ENCODE assay signal across 13 cellular contexts in the genomic region with DNA sequence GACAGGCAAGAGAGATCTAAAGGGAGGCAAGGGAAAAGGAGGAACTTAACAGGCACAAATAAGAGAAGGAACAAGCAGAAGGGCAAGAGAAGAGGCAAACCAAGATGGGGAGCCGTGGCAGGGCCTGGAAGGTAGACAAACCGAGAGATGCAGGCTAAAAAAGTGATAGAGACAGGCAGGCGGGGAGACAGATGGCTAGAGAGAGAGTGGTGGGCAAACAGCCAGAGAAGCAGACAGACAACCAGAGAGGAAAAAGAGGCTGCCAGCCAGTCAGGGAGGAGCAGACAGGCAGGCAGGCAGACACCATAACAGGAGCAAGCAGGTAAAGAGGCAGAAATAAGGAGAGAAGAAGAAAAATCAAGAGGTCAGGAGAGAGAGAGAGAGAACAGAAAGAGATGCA. TPM values are rescaled to one million over a fixed set of nuclear protein-coding genes. Genes with fewer than 3 reads are reported as not detected.
DNase-seq lines count a peak whose midpoint lies in the region; ATAC-seq and TF ChIP-seq lines count a peak whose summit lies in the region.
"Had no signal": no experiment of that assay in that cellular context is flagged by ENCODE, and none has a peak within 500 bp of the region (broad histone marks: within the 10 kb centered on the region; RNA-seq: fewer than 3 reads in every experiment).

No MANE protein-coding gene starts in this region.

- TF ChIP-seq CTCF in SK-N-SH (IDR thresholded peaks at IDR 0.05) = no peak

- H3K27me3 Mint-ChIP-seq in CD8-positive, alpha-beta memory T cell = peaks cover 0 to 3% of the 10 kb centered on the region in 2 donors

- H3K9ac ChIP-seq in SK-N-SH (0 out of 2 replicates have a peak overlapping the region, but pooled peaks have one; percentile 10), mesenchymal stem cell (ENCODE audit: low read length) (no peak overlapping the region)

- DNase-seq in COLO668 (lab: John Stamatoyannopoulos, UW; ENCODE audit: unreplicated experiment) = peak; percentile 13
- peak; percentile 81 for DNase-seq in NCI-H1105 (lab: John Stamatoyannopoulos, UW)
- DNase-seq in SK-N-SH = peak; percentile 65
- no peak for DNase-seq in mesenchymal stem cell
- DNase-seq in HK-2 (ENCODE audit: unreplicated experiment) = no peak
- no peak for DNase-seq in CD8-positive, alpha-beta memory T cell
- no peak for DNase-seq in NCI-H526 treated with DMSO at 0.1 percent for 48 hours (lab: John Stamatoyannopoulos, UW)
- DNase-seq: activated CD4-positive, CD25-positive, alpha-beta regulatory T cell; KBM-7; mesendoderm had no signal

- POLR2A ChIA-PET in SK-N-SH (lab: Yijun Ruan, JAX) = no interaction called here
- POLR2A ChIA-PET in CD8-positive, alpha-beta memory T cell (lab: Charles Lee) = no interaction called here

- no peak overlapping the region for H4K91ac ChIP-seq in mesenchymal stem cell (ENCODE audit: low read length)

- 25% methylated on average over 3 of the region's 3 CpGs for WGBS in SK-N-SH (ENCODE audit: low lambda C conversion rate)
- WGBS in mesenchymal stem cell = 88% methylated on average over 3 of the region's 3 CpGs

- peaks cover 15% of the 10 kb centered on the region for H3K79me2 ChIP-seq in SK-N-SH (ENCODE audit: insufficient read depth)

- H2BK12ac ChIP-seq in mesenchymal stem cell (ENCODE audit: low read length in 2 of 2) = no peak overlapping the region

- peaks cover 7% of the 10 kb centered on the region for H3K79me1 ChIP-seq in mesenchymal stem cell (replicated peaks; ENCODE audit: low read length, poor library complexity, severe bottlenecking)

- peak overlapping the region; percentile 66 for H3K4me2 ChIP-seq in SK-N-SH
- no peak overlapping the region for H3K4me2 ChIP-seq in mesenchymal stem cell (ENCODE audit: low read length, poor library complexity, severe bottlenecking)

- CTCF ChIA-PET in SK-N-SH (lab: Yijun Ruan, JAX) = interaction anchor here (1.9 kb wide), 1 partner anchor 17 kb away, joined by 6 read pairs; no protein-coding TSS in a partner anchor
- CTCF ChIA-PET in CD8-positive, alpha-beta memory T cell (lab: Charles Lee) = no interaction called here

- ATAC-seq in HG03460 (IDR thresholded peaks at IDR 0.05; ENCODE audit: unreplicated experiment) = no peak

- peak in 1 of 2 experiments; percentile 49; a peak in 1 of 4 replicates for TF ChIP-seq EP300 in SK-N-SH (IDR thresholded peaks at IDR 0.05; ENCODE audit: borderline replicate concordance in 1 of 2, low read depth in 1 of 2, low read length in 1 of 2)

- peak overlapping the region; percentile 69 to 100; a peak in 3 of 4 replicates for H3K27ac ChIP-seq in SK-N-SH (ENCODE audit: low read depth in 2 of 2, low read length in 1 of 2)
- no peak overlapping the region for H3K27ac ChIP-seq in mesenchymal stem cell (ENCODE audit: low read length, poor library complexity, severe bottlenecking)
- no peak overlapping the region for H3K27ac ChIP-seq in CD8-positive, alpha-beta memory T cell (ENCODE audit: low read depth, low read length)
- H3K27ac ChIP-seq: right atrium auricular region had no signal

- H2BK5ac ChIP-seq in mesenchymal stem cell (ENCODE audit: low read depth, low read length, poor library complexity, severe bottlenecking) = no peak overlapping the region

- H4K20me1 ChIP-seq in SK-N-SH (ENCODE audit: insufficient read depth) = no peaks in the 10 kb centered on the region

- 0 out of 4 replicates have a peak overlapping the region, but pooled peaks of 1 of the 2 experiments have one; percentile 6 for H3K4me3 ChIP-seq in SK-N-SH (ENCODE audit: low read depth in 2 of 2, low read length in 1 of 2)
- no peak overlapping the region for H3K4me3 ChIP-seq in mesenchymal stem cell (ENCODE audit: insufficient read depth in 1 of 2, low read depth in 1 of 2, low read length in 2 of 2)
- no peak overlapping the region for H3K4me3 ChIP-seq in CD8-positive, alpha-beta memory T cell (ENCODE audit: low read length)
- H3K4me3 ChIP-seq: Peyer's patch, right atrium auricular region had no signal

- H2AFZ ChIP-seq in SK-N-SH (ENCODE audit: low read depth) (no peak overlapping the region), mesenchymal stem cell (ENCODE audit: low read depth, low read length) (no peak overlapping the region)

- peaks cover 7 to 9% (median 8%) of the 10 kb centered on the region in 3 donors for H3K4me1 Mint-ChIP-seq in CD8-positive, alpha-beta memory T cell

- H4K8ac ChIP-seq in mesenchymal stem cell (ENCODE audit: low read length) = peak overlapping the region; percentile 45

- H3K9me2 ChIP-seq in SK-N-SH = no peaks in the 10 kb centered on the region

- no peak overlapping the region for H3K14ac ChIP-seq in mesenchymal stem cell (ENCODE audit: low read length in 2 of 2)

- no peaks in the 10 kb centered on the region for H3K9me3 ChIP-seq in SK-N-SH
- no peaks in the 10 kb centered on the region for H3K9me3 ChIP-seq in mesenchymal stem cell (ENCODE audit: control insufficient read depth, low read length)
- no peaks in the 10 kb centered on the region for H3K9me3 ChIP-seq in CD8-positive, alpha-beta memory T cell (ENCODE audit: low read length)
- H3K9me3 ChIP-seq: Peyer's patch, right atrium auricular region had no signal

- H2BK120ac ChIP-seq in mesenchymal stem cell (ENCODE audit: low read depth, low read length) = no peak overlapping the region

- H3K4me1 ChIP-seq in SK-N-SH (ENCODE audit: control insufficient read depth in 1 of 2, insufficient read depth in 2 of 2, low read depth in 1 of 2, low read length in 1 of 2) (peaks cover 13 to 49% of the 10 kb centered on the region in 2 experiments), mesenchymal stem cell (ENCODE audit: control insufficient read depth, insufficient read depth, low read depth, low read length) (peaks cover 6% of the 10 kb centered on the region)
- H3K4me1 ChIP-seq in CD8-positive, alpha-beta memory T cell (ENCODE audit: insufficient read depth, low read length) = peaks cover 49% of the 10 kb centered on the region

- H3K27ac Mint-ChIP-seq in CD8-positive, alpha-beta memory T cell = no peak overlapping the region

- H3K4ac ChIP-seq in mesenchymal stem cell (ENCODE audit: low read depth in 1 of 2, low read length in 2 of 2) = no peak overlapping the region

- H3K27me3 ChIP-seq in SK-N-SH (ENCODE audit: insufficient read depth) (no peaks in the 10 kb centered on the region), mesenchymal stem cell (ENCODE audit: control insufficient read depth in 1 of 2, insufficient read depth in 1 of 2, low read length in 2 of 2) (no peaks in the 10 kb centered on the region)
- H3K27me3 ChIP-seq in CD8-positive, alpha-beta memory T cell (ENCODE audit: insufficient read depth, low read length, poor library complexity, severe bottlenecking) = no peaks in the 10 kb centered on the region
- H3K27me3 ChIP-seq: Peyer's patch, right atrium auricular region had no signal

- peaks cover 0 to 16% (median 0%) of the 10 kb centered on the region in 3 donors for H3K36me3 Mint-ChIP-seq in CD8-positive, alpha-beta memory T cell

- no peak overlapping the region for H2BK15ac ChIP-seq in mesenchymal stem cell (ENCODE audit: low read depth, poor library complexity, severe bottlenecking)

- H3K4me3 Mint-ChIP-seq in CD8-positive, alpha-beta memory T cell = no peak overlapping the region

- no peak overlapping the region for H3K23ac ChIP-seq in mesenchymal stem cell (ENCODE audit: low read length in 2 of 2)

- H3K9me3 Mint-ChIP-seq in CD8-positive, alpha-beta memory T cell = peaks cover 0 to 2% (median 0%) of the 10 kb centered on the region in 5 donors

- H3F3A ChIP-seq in SK-N-SH (replicated peaks; ENCODE audit: insufficient read depth) = peaks cover 26% of the 10 kb centered on the region

- H2AK5ac ChIP-seq in mesenchymal stem cell (ENCODE audit: low read length, severe bottlenecking) = no peak overlapping the region

- H3K18ac ChIP-seq in mesenchymal stem cell (ENCODE audit: low read depth in 1 of 2, low read length in 2 of 2) = no peak overlapping the region

- TF ChIP-seq RAD21 in SK-N-SH (IDR thresholded peaks at IDR 0.05; ENCODE audit: low read length) = peak; percentile 20; the same call in 1 of the 2 replicates

- H3K36me3 ChIP-seq in SK-N-SH (replicated peaks in 1 of 2; ENCODE audit: control insufficient read depth in 1 of 2, insufficient read depth in 2 of 2, low read length in 1 of 2) (peaks cover 22 to 38% of the 10 kb centered on the region in 2 experiments), mesenchymal stem cell (ENCODE audit: control insufficient read depth in 1 of 2, insufficient read depth in 2 of 2, low read depth in 1 of 2, low read length in 2 of 2) (peaks cover 4 to 50% of the 10 kb centered on the region in 2 experiments)
- H3K36me3 ChIP-seq in CD8-positive, alpha-beta memory T cell (ENCODE audit: insufficient read depth, low read length) = peaks cover 4% of the 10 kb centered on the region
- H3K36me3 ChIP-seq: right atrium auricular region had no signal

RNA-seq across cellular contexts. Expression of a gene that starts 6.9 kb away (rescaled TPM):
- polyA plus RNA-seq in SK-N-SH (2012; rRNA removed) = 55.2 and 56.2 TPM in 2 replicates
- 26.4 and 34.7 TPM in 2 replicates for polyA plus RNA-seq in SK-N-SH (2012; cell fraction: cytosol; rRNA removed)
- polyA plus RNA-seq in SK-N-SH (2012; cell fraction: nucleus; rRNA removed) = 200 and 219 TPM in 2 replicates
- polyA plus RNA-seq in mesenchymal stem cell (2013, experiment 1 of 2) = 56.3 TPM
- polyA plus RNA-seq in mesenchymal stem cell (2013, experiment 2 of 2) = 50.2 TPM
- total RNA-seq in CD8-positive, alpha-beta memory T cell = 100 to 1,000 TPM; 116 to 123 TPM
- 20.1 TPM for polyA plus RNA-seq in CD8-positive, alpha-beta memory T cell

RNA-seq across cellular contexts. Expression of a gene that starts 23.9 kb away (rescaled TPM):
- polyA plus RNA-seq in SK-N-SH (2012; rRNA removed) = 8.8 and 9.8 TPM in 2 replicates
- 8.5 and 9.4 TPM in 2 replicates for polyA plus RNA-seq in SK-N-SH (2012; cell fraction: cytosol; rRNA removed)
- polyA plus RNA-seq in SK-N-SH (2012; cell fraction: nucleus; rRNA removed) = 11.6 and 16.8 TPM in 2 replicates
- 7.9 TPM for polyA plus RNA-seq in mesenchymal stem cell (2013, experiment 1 of 2)
- polyA plus RNA-seq in mesenchymal stem cell (2013, experiment 2 of 2) = 8.0 TPM
- 10 to 100 TPM; 16.4 to 17.6 TPM for total RNA-seq in CD8-positive, alpha-beta memory T cell
- 3.1 TPM for polyA plus RNA-seq in CD8-positive, alpha-beta memory T cell

RNA-seq across cellular contexts. Expression of a gene that starts 24.3 kb away (rescaled TPM):
- 133 and 202 TPM in 2 replicates for polyA plus RNA-seq in SK-N-SH (2012; rRNA removed)
- polyA plus RNA-seq in SK-N-SH (2012; cell fraction: cytosol; rRNA removed) = 105 and 121 TPM in 2 replicates
- polyA plus RNA-seq in SK-N-SH (2012; cell fraction: nucleus; rRNA removed) = 74.0 and 122 TPM in 2 replicates
- 98.1 TPM for polyA plus RNA-seq in mesenchymal stem cell (2013, experiment 1 of 2)
- polyA plus RNA-seq in mesenchymal stem cell (2013, experiment 2 of 2) = 95.0 TPM
- total RNA-seq in CD8-positive, alpha-beta memory T cell = 10 to 100 TPM; 58.2 to 65.0 TPM
- polyA plus RNA-seq in CD8-positive, alpha-beta memory T cell = 162 TPM

RNA-seq across cellular contexts. Expression of a gene that starts 26.8 kb away (rescaled TPM):
- 0.83 and 1.2 TPM in 2 replicates for polyA plus RNA-seq in SK-N-SH (2012; rRNA removed)
- polyA plus RNA-seq in SK-N-SH (2012; cell fraction: cytosol; rRNA removed) = 0.18 and 0.53 TPM in 2 replicates
- polyA plus RNA-seq in SK-N-SH (2012; cell fraction: nucleus; rRNA removed) = 10.9 and 14.0 TPM in 2 replicates
- 79.2 TPM for polyA plus RNA-seq in mesenchymal stem cell (2013, experiment 1 of 2)
- polyA plus RNA-seq in mesenchymal stem cell (2013, experiment 2 of 2) = 76.9 TPM
- total RNA-seq in CD8-positive, alpha-beta memory T cell = 1 to 10 TPM; 5.3 to 5.5 TPM
- polyA plus RNA-seq in CD8-positive, alpha-beta memory T cell = not detected

RNA-seq across cellular contexts. Expression of a gene that starts 34.4 kb away (rescaled TPM):
- 7.4 and 9.0 TPM in 2 replicates for polyA plus RNA-seq in SK-N-SH (2012; rRNA removed)
- polyA plus RNA-seq in SK-N-SH (2012; cell fraction: cytosol; rRNA removed) = 6.0 and 10.3 TPM in 2 replicates
- polyA plus RNA-seq in SK-N-SH (2012; cell fraction: nucleus; rRNA removed) = 10.3 and 20.5 TPM in 2 replicates
- polyA plus RNA-seq in mesenchymal stem cell (2013, experiment 1 of 2) = 0.39 TPM
- 0.38 TPM for polyA plus RNA-seq in mesenchymal stem cell (2013, experiment 2 of 2)
- total RNA-seq in CD8-positive, alpha-beta memory T cell = 1 to 10 TPM; 4.4 to 4.8 TPM
- 3.3 TPM for polyA plus RNA-seq in CD8-positive, alpha-beta memory T cell

Comparison
In these comparisons a context has a peak if more than half of its experiments do, and no peak if none do; other contexts are left out.
1. DNase-seq: peak in COLO668 (single experiment), NCI-H1105 (single experiment) and SK-N-SH (single experiment); none in mesenchymal stem cell (single experiment), HK-2 (single experiment), CD8-positive, alpha-beta memory T cell (0 of 5) and NCI-H526 treated with DMSO at 0.1 percent for 48 hours (single experiment).
2. H3K27ac ChIP-seq: peak in SK-N-SH (2 of 2); none in mesenchymal stem cell (single experiment) and CD8-positive, alpha-beta memory T cell (single experiment).